Comparison of ENCODE assay signal across 18 cellular contexts in the genomic region with DNA sequence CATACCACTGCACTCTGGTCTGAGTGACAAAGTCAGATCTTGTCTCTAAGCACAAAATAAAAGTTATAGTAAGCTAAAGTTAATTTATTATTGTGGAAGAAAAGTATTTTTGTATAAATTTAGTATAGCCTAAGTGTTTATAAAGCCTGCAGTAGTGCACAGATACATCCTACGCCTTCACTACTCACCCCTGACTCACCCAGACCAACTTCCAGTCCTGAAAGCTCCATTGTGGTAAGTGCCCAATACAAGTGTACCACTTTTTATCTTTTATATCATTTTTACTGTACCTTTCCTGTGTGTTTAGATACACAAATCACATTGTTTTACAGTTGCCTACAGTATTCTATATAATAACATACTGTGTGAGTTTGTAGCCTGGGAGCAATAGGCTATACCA. TPM values are rescaled to one million over a fixed set of nuclear protein-coding genes. Genes with fewer than 3 reads are reported as not detected.
DNase-seq lines count a peak whose midpoint lies in the region; ATAC-seq, FAIRE-seq and TF ChIP-seq lines count a peak whose summit lies in the region.
"Had no signal": no experiment of that assay in that cellular context is flagged by ENCODE, and none has a peak within 500 bp of the region (broad histone marks: within the 10 kb centered on the region; RNA-seq: fewer than 3 reads in every experiment).

No MANE protein-coding gene starts in this region.

- DNase-seq in EH (ENCODE audit: low read depth) (peak; percentile 49), HT1080 (ENCODE audit: low read depth) (peak; percentile 53), astrocyte (ENCODE audit: low read depth) (peak; percentile 74), hepatic stellate cell (ENCODE audit: low spot score) (peak; percentile 6), NCI-H1417 (lab: John Stamatoyannopoulos, UW) (no peak), NCI-H345 (lab: John Stamatoyannopoulos, UW) (no peak)
- DNase-seq: activated gamma-delta T cell treated with Interleukin-2 at 50 U/mL for 16 hours; effector memory CD4-positive, alpha-beta T cell; heart left ventricle; left cardiac atrium; NCI-H1105 treated with DMSO at 0.1 percent for 48 hours; NCI-H2227 treated with DMSO at 0.1 percent for 48 hours; spleen had no signal

- TF ChIP-seq CTCF in astrocyte (IDR thresholded peaks at IDR 0.05; ENCODE audit: insufficient read depth, low read depth, low read length), result no peak

- peak overlapping the region; percentile 38 for H3K4me2 ChIP-seq in astrocyte (ENCODE audit: low read length)

- peaks cover 82% of the 10 kb centered on the region for H3K79me2 ChIP-seq in astrocyte (ENCODE audit: insufficient read depth, low read length)

- H2AFZ ChIP-seq in astrocyte (ENCODE audit: low read depth, low read length), result no peak overlapping the region

- no peaks in the 10 kb centered on the region for H3K27me3 ChIP-seq in astrocyte (ENCODE audit: insufficient read depth, low read length)
- H3K27me3 ChIP-seq: cardiac muscle cell, heart left ventricle, spleen had no signal

- peak overlapping the region; percentile 70 for H3K27ac ChIP-seq in astrocyte (ENCODE audit: low read depth, low read length)
- H3K27ac ChIP-seq: C4-2B, cardiac muscle cell, heart left ventricle, spleen had no signal

- peaks cover 33% of the 10 kb centered on the region for H4K20me1 ChIP-seq in astrocyte (ENCODE audit: insufficient read depth, low read length)

- H3K4me3 ChIP-seq in astrocyte (ENCODE audit: insufficient read depth, low read depth, low read length), result no peak overlapping the region
- H3K4me3 ChIP-seq: cardiac muscle cell, HAP-1, heart left ventricle, spleen had no signal

- peaks cover 2% of the 10 kb centered on the region for H3K36me3 Mint-ChIP-seq in astrocyte (ENCODE audit: low read depth, unreplicated experiment)

- H3K27ac Mint-ChIP-seq in astrocyte (ENCODE audit: unreplicated experiment), result no peak overlapping the region

- no peaks in the 10 kb centered on the region for H3K36me3 ChIP-seq in astrocyte (ENCODE audit: insufficient read depth, low read length)
- H3K36me3 ChIP-seq: cardiac muscle cell, heart left ventricle, spleen had no signal

- no peak overlapping the region for H3K4me3 Mint-ChIP-seq in astrocyte (ENCODE audit: unreplicated experiment)

- no peaks in the 10 kb centered on the region for H3K9me3 ChIP-seq in astrocyte (ENCODE audit: insufficient read depth, low read depth, low read length)
- H3K9me3 ChIP-seq: HAP-1, heart left ventricle, spleen had no signal

- H3K27me3 Mint-ChIP-seq in astrocyte (ENCODE audit: low read depth, unreplicated experiment), result no peaks in the 10 kb centered on the region

- peaks cover 16% of the 10 kb centered on the region for H3K4me1 Mint-ChIP-seq in astrocyte (ENCODE audit: low read depth, unreplicated experiment)

- peaks cover 18% of the 10 kb centered on the region for H3K4me1 ChIP-seq in astrocyte (ENCODE audit: insufficient read depth, low read length)

- no peak overlapping the region for H3K9ac ChIP-seq in astrocyte (ENCODE audit: low read length)

- no peaks in the 10 kb centered on the region for H3K9me3 Mint-ChIP-seq in astrocyte (ENCODE audit: unreplicated experiment)

- ATAC-seq in HG03571 (IDR thresholded peaks at IDR 0.05; ENCODE audit: unreplicated experiment), result no peak
- no peak for ATAC-seq in GM18517 (IDR thresholded peaks at IDR 0.05; ENCODE audit: unreplicated experiment)
- ATAC-seq: heart left ventricle, left cardiac atrium had no signal

- FAIRE-seq in astrocyte (lab: Jason Lieb, UNC), result no peak

RNA-seq across cellular contexts. Expression of gene UBE2E3, which starts 57.5 kb away (rescaled TPM):
- 156 and 183 TPM in 2 replicates for total RNA-seq in HT1080 (2014; rRNA removed; shearing (Covaris generic))
- polyA plus RNA-seq in HT1080 (2015; cell fraction: cytosol; rRNA removed), result 152 and 168 TPM in 2 replicates
- 54.4 and 76.0 TPM in 2 replicates for polyA plus RNA-seq in HT1080 (2015; cell fraction: nucleus; rRNA removed)
- 129 and 140 TPM in 2 replicates for total RNA-seq in astrocyte

Comparison
In these comparisons a context has a peak if more than half of its experiments do, and no peak if none do; other contexts are left out.
1. DNase-seq: peak in EH (single experiment), HT1080 (single experiment), astrocyte (single experiment) and hepatic stellate cell (single experiment); none in NCI-H1417 (0 of 3) and NCI-H345 (single experiment).